ENCODE assay signal across 8 cellular contexts in the genomic region with DNA sequence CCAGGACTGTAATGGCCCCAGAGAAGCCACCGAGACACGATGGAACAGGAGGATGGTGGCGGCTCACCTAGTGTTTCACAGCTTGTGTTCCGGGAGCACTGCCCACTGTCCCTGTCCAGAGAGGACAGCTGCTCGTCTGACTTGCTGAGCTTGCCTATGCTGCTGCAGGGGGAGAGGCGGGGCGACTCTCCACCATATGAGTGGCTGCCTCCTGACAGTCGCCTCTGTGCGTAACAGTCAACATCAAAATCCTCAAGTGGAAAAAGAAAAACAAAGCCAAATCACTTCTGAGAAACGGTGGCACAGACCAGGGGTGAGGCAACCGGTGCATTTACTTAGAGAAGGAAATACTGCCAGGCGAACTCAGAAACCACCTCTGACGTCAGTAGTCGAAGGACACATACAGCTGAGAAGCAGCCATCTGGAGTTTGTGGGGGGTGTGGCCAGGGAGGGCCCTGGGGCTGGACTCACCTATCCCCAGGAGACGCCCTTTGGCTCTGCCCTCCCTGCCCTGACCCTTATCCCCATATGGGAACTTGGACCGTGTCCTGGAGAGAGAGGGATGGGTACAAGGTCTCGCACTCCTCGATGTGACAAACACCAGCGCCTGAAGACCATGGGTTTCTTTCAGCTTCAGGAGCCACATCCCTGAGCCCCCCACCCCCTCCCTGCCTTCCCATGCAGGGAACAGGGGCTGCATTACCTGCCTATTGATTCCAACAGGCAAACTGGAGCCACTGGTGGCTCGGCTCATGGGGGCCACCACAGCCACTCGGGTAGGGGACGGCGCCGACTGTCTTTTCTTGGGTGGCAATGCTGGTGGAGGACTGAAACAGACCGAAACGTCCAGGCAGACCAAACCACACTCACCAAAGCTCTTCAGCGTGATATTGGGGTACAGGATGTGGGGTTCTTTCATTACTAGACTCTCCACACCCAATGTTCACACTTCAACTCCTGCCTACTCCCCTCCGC.
DNase-seq lines count a peak whose midpoint lies in the region; ATAC-seq, FAIRE-seq and TF ChIP-seq lines count a peak whose summit lies in the region.

No MANE protein-coding gene starts in this region.

- H3K27ac ChIP-seq in lung (ENCODE audit: low read depth in 1 of 2, low read length in 1 of 2) = peak overlapping the region; percentile 45 to 83
- peak overlapping the region; percentile 65 for H3K27ac ChIP-seq in subcutaneous abdominal adipose tissue (ENCODE audit: low read depth, low read length)

- peaks cover 0 to 2% of the 10 kb centered on the region in 2 donors for H3K9me3 ChIP-seq in lung (ENCODE audit: control insufficient read depth in 2 of 2, insufficient read depth in 1 of 2, low read length in 1 of 2)
- H3K9me3 ChIP-seq in subcutaneous abdominal adipose tissue (ENCODE audit: control insufficient read depth in 5 of 5, low read length in 5 of 5) = no peaks in the 10 kb centered on the region
- no peaks in the 10 kb centered on the region for H3K9me3 ChIP-seq in HAP-1

- ATAC-seq in activated naive CD4-positive, alpha-beta T cell treated with anti-CD3 and anti-CD28 coated beads, Interleukin-2, amount 50 U/mL, for 72 hours = peak; percentile 50 to 74
- peak; percentile 80 for ATAC-seq in lung (ENCODE audit: insufficient read depth, low FRiP score)

- peak; percentile 90 for FAIRE-seq in GM18507 (lab: Jason Lieb, UNC)
- no peak for FAIRE-seq in D721Med (lab: Jason Lieb, UNC)

- in situ Hi-C loops in HAP-1 (cut with MboI; ENCODE audit: low sequenced_read_pairs) = no loop called here

- TF ChIP-seq CTCF in lung (IDR thresholded peaks at IDR 0.05; ENCODE audit: control extremely low read depth, extremely low read depth) (no peak), D721Med (IDR thresholded peaks at IDR 0.05; ENCODE audit: insufficient read depth, missing control alignments) (no peak)

- peak overlapping the region in 1 of 5 donors; percentile 8 for H3K9ac ChIP-seq in subcutaneous abdominal adipose tissue (ENCODE audit: low read length in 5 of 5)

- no peaks in the 10 kb centered on the region for H3K9me3 Mint-ChIP-seq in activated naive CD4-positive, alpha-beta T cell treated with anti-CD3 and anti-CD28 coated beads, Interleukin-2, amount 50 U/mL, for 72 hours

- H3K4me3 ChIP-seq in lung (no peak overlapping the region), subcutaneous abdominal adipose tissue (ENCODE audit: low read depth in 1 of 5, low read length in 5 of 5) (no peak overlapping the region), HAP-1 (no peak overlapping the region)

- WGBS in lung, 2 donors = 73 to 75% methylated on average over 28 of the region's 28 CpGs

- H3K4me1 ChIP-seq in lung (ENCODE audit: control insufficient read depth in 2 of 2, insufficient read depth in 2 of 2, low read length in 2 of 2) (peaks cover 10% of the 10 kb centered on the region in 2 donors), subcutaneous abdominal adipose tissue (ENCODE audit: control insufficient read depth in 5 of 5, insufficient read depth in 5 of 5, low read length in 5 of 5) (peaks cover 2 to 27% (median 26%) of the 10 kb centered on the region in 5 donors), HAP-1 (no peaks in the 10 kb centered on the region)

- H3K36me3 ChIP-seq in lung (ENCODE audit: control insufficient read depth in 2 of 2, insufficient read depth in 2 of 2, low read length in 2 of 2) (peaks cover 0 to 50% of the 10 kb centered on the region in 2 donors), subcutaneous abdominal adipose tissue (ENCODE audit: control insufficient read depth in 5 of 5, insufficient read depth in 5 of 5, low read length in 5 of 5) (peaks cover 0 to 63% (median 53%) of the 10 kb centered on the region in 5 donors), HAP-1 (replicated peaks) (peaks cover 17% of the 10 kb centered on the region)

- DNase-seq in GM18507 (ENCODE audit: extremely low spot score, insufficient read length, low read depth) (peak; percentile 53), NCI-H2196 (lab: John Stamatoyannopoulos, UW; ENCODE audit: unreplicated experiment) (peak; percentile 72), lung (ENCODE audit: low spot score) (peak; percentile 67), NOMO-1 treated with DMSO at 0.1 percent for 48 hours (lab: John Stamatoyannopoulos, UW; ENCODE audit: unreplicated experiment) (no peak), HAP-1 (ENCODE audit: low spot score in 2 of 2) (no peak), D721Med (ENCODE audit: insufficient read length, low spot score) (no peak)
- peak in 1 of 2 donors; percentile 29 for DNase-seq in activated naive CD4-positive, alpha-beta T cell treated with anti-CD3 and anti-CD28 coated beads, Interleukin-2, amount 50 U/mL, for 72 hours (ENCODE audit: low spot score in 2 of 2)

- peak overlapping the region; percentile 79 to 91 for H3K27ac Mint-ChIP-seq in activated naive CD4-positive, alpha-beta T cell treated with anti-CD3 and anti-CD28 coated beads, Interleukin-2, amount 50 U/mL, for 72 hours

- H3K36me3 Mint-ChIP-seq in activated naive CD4-positive, alpha-beta T cell treated with anti-CD3 and anti-CD28 coated beads, Interleukin-2, amount 50 U/mL, for 72 hours = peaks cover 5 to 6% of the 10 kb centered on the region in 2 donors

- H3K27me3 ChIP-seq in lung (ENCODE audit: control insufficient read depth, insufficient read depth) (no peaks in the 10 kb centered on the region), subcutaneous abdominal adipose tissue (ENCODE audit: control insufficient read depth in 5 of 5, insufficient read depth in 4 of 5, low read length in 5 of 5) (no peaks in the 10 kb centered on the region), HAP-1 (ENCODE audit: low read depth) (no peaks in the 10 kb centered on the region)

Comparison
In these comparisons a context has a peak if more than half of its experiments do, and no peak if none do; other contexts are left out.
1. DNase-seq: peak in GM18507 (single experiment), NCI-H2196 (single experiment) and lung (single experiment); none in NOMO-1 treated with DMSO at 0.1 percent for 48 hours (single experiment), HAP-1 (0 of 2) and D721Med (single experiment).